Comparison of ENCODE assay signal across 1 cellular context in the genomic region with DNA sequence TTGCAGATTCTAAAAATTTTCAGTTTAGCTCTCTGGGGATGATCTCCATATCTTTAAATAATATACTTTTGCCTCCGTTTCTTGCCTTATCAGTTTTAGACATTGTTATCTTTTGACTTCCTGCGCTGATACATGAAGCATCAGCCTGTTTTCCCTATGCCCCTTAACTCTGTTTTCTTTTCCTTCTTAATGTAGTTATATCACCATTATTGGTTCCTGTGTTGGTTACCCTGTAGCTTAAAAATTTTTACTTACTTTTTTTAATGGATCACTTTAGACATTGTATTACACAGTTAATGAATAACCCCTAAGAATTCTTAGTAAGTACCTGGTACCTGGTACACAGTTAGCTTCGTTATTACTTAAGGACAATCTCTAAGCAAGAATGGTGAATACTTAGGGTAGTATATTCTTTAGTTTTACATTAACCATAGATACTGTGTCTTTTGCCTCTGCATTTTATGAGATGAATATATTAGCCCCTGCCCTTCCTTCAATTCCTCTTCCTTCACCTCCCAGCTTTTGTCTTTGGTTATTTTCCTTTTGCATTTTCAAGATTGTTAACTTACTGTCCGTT.
TF ChIP-seq lines count a peak whose summit lies in the region.

No MANE protein-coding gene starts in this region.

TF ChIP-seq in SK-N-SH treated with all-trans-retinoic acid at 6 μM for 48 hours, 23 proteins besides CTCF, POLR2A, EP300 and RAD21 (continued from another document):
- TF ChIP-seq, protein P1, sequence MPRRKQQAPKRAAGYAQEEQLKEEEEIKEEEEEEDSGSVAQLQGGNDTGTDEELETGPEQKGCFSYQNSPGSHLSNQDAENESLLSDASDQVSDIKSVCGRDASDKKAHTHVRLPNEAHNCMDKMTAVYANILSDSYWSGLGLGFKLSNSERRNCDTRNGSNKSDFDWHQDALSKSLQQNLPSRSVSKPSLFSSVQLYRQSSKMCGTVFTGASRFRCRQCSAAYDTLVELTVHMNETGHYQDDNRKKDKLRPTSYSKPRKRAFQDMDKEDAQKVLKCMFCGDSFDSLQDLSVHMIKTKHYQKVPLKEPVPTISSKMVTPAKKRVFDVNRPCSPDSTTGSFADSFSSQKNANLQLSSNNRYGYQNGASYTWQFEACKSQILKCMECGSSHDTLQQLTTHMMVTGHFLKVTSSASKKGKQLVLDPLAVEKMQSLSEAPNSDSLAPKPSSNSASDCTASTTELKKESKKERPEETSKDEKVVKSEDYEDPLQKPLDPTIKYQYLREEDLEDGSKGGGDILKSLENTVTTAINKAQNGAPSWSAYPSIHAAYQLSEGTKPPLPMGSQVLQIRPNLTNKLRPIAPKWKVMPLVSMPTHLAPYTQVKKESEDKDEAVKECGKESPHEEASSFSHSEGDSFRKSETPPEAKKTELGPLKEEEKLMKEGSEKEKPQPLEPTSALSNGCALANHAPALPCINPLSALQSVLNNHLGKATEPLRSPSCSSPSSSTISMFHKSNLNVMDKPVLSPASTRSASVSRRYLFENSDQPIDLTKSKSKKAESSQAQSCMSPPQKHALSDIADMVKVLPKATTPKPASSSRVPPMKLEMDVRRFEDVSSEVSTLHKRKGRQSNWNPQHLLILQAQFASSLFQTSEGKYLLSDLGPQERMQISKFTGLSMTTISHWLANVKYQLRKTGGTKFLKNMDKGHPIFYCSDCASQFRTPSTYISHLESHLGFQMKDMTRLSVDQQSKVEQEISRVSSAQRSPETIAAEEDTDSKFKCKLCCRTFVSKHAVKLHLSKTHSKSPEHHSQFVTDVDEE (CRISPR knock-in tag; IDR thresholded peaks at IDR 0.05), result peak; percentile 26; the same call in 1 of the 2 replicates
- TF ChIP-seq ZNF70 (CRISPR knock-in tag; IDR thresholded peaks at IDR 0.05) (peak; percentile 81), ARNTL (CRISPR knock-in tag; IDR thresholded peaks at IDR 0.05; ENCODE audit: borderline replicate concordance, low read depth) (no peak), PPARA (CRISPR knock-in tag; IDR thresholded peaks at IDR 0.05; ENCODE audit: borderline replicate concordance) (no peak), GLIS3 (CRISPR knock-in tag; IDR thresholded peaks at IDR 0.05) (no peak)
